8 cellular contexts compared by ENCODE assay signal in the genomic region with DNA sequence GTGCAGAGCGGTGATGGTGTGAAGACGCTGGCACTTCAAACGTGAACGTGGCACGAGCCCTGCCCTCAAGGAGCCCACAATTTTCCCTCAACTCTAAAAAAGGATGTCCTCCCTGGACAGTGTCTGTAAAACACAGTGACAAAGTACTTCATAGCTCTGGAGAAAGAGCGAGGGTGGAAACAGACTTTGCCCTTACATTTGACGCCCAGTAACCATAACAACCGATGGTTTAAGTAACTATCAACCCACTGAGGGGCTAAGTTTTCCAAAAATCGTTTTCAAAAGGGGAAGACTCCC. TPM values are rescaled to one million over a fixed set of nuclear protein-coding genes. Genes with fewer than 3 reads are reported as not detected.
DNase-seq lines count a peak whose midpoint lies in the region; ATAC-seq, FAIRE-seq and TF ChIP-seq lines count a peak whose summit lies in the region.

No MANE protein-coding gene starts in this region.

- H4K20me1 ChIP-seq in astrocyte (ENCODE audit: insufficient read depth, low read length), result peaks cover 26% of the 10 kb centered on the region

- H3K9me3 Mint-ChIP-seq in astrocyte (ENCODE audit: unreplicated experiment), result no peaks in the 10 kb centered on the region

- peak overlapping the region; percentile 78 for H2AFZ ChIP-seq in astrocyte (ENCODE audit: low read depth, low read length)

- peaks cover 38% of the 10 kb centered on the region for H3K4me1 Mint-ChIP-seq in astrocyte (ENCODE audit: low read depth, unreplicated experiment)

- no peaks in the 10 kb centered on the region for H3K27me3 ChIP-seq in astrocyte (ENCODE audit: insufficient read depth, low read length)
- no peaks in the 10 kb centered on the region for H3K27me3 ChIP-seq in tibial nerve

- DNase-seq in Right ventricle myocardium inferior (ENCODE audit: missing footprints) (no peak), cardiac septum (ENCODE audit: low spot score) (no peak), astrocyte (ENCODE audit: low read depth) (no peak), left colon (peak in 1 of 2 donors; percentile 11), tibial nerve (ENCODE audit: low spot score in 2 of 2) (no peak), NCI-H146 (lab: John Stamatoyannopoulos, UW) (no peak), ureter (ENCODE audit: low spot score) (no peak)
- DNase-seq in activated effector memory CD4-positive, alpha-beta T cell treated with Interleukin-2 at 50 U/mL for 16 hours, result no peak

- peak overlapping the region; percentile 99 for H3K4me2 ChIP-seq in astrocyte (ENCODE audit: low read length)

- intact Hi-C loops in Right ventricle myocardium inferior (cut with DNase I) (loop anchor here (2.0 kb wide), 2 partner anchors 105 to 117 kb away; no protein-coding TSS in a partner anchor), cardiac septum (cut with DNase I) (loop anchor here (5.0 kb wide), 1 partner anchor 115 kb away; no protein-coding TSS in a partner anchor), left colon (cut with DNase I, micrococcal nuclease) (loop anchor here in 1 of 2 donors (10.0 kb wide), 1 partner anchor 107 kb away; no protein-coding TSS in a partner anchor)

- H3K9ac ChIP-seq in astrocyte (ENCODE audit: low read length), result peak overlapping the region; percentile 80

- no peaks in the 10 kb centered on the region for H3K27me3 Mint-ChIP-seq in astrocyte (ENCODE audit: low read depth, unreplicated experiment)

- peaks cover 45% of the 10 kb centered on the region for H3K79me2 ChIP-seq in astrocyte (ENCODE audit: insufficient read depth, low read length)

- H3K36me3 Mint-ChIP-seq in astrocyte (ENCODE audit: low read depth, unreplicated experiment), result peaks cover 2% of the 10 kb centered on the region

- H3K27ac ChIP-seq in astrocyte (ENCODE audit: low read depth, low read length) (no peak overlapping the region), tibial nerve (peak overlapping the region in 3 of 4 donors; percentile 82 to 94 (median 91))

- H3K27ac Mint-ChIP-seq in astrocyte (ENCODE audit: unreplicated experiment), result peak overlapping the region; percentile 81

- 21 to 22% methylated on average over 9 of the region's 9 CpGs for WGBS in tibial nerve, 2 donors

- H3K36me3 ChIP-seq in astrocyte (ENCODE audit: insufficient read depth, low read length) (no peaks in the 10 kb centered on the region), tibial nerve (no peaks in the 10 kb centered on the region)

- no peak for TF ChIP-seq POLR2A in tibial nerve (IDR thresholded peaks at IDR 0.05)

- no peaks in the 10 kb centered on the region for H3K9me3 ChIP-seq in astrocyte (ENCODE audit: insufficient read depth, low read depth, low read length)
- no peaks in the 10 kb centered on the region for H3K9me3 ChIP-seq in tibial nerve

- H3K4me3 ChIP-seq in astrocyte (ENCODE audit: insufficient read depth, low read depth, low read length) (peak overlapping the region; percentile 70), tibial nerve (peak overlapping the region; percentile 51 to 99 (median 96))

- H3K4me1 ChIP-seq in astrocyte (ENCODE audit: insufficient read depth, low read length) (peaks cover 9% of the 10 kb centered on the region), tibial nerve (peaks cover 0 to 40% (median 12%) of the 10 kb centered on the region in 4 donors)

- ATAC-seq in Right ventricle myocardium inferior, result peak; percentile 1
- ATAC-seq in left colon, result peak; percentile 46

- H3K4me3 Mint-ChIP-seq in astrocyte (ENCODE audit: unreplicated experiment), result peak overlapping the region; percentile 99

- FAIRE-seq in astrocyte (lab: Jason Lieb, UNC), result no peak

- TF ChIP-seq EP300 in tibial nerve (IDR thresholded peaks at IDR 0.05), result no peak

- TF ChIP-seq CTCF in astrocyte (IDR thresholded peaks at IDR 0.05; ENCODE audit: insufficient read depth, low read depth, low read length) (no peak), tibial nerve (IDR thresholded peaks at IDR 0.05) (no peak)

RNA-seq across cellular contexts. Expression of a gene that starts 1.0 kb away (rescaled TPM):
- total RNA-seq in Right ventricle myocardium inferior (56.1 TPM), cardiac septum (48.8 TPM), astrocyte (56.1 and 58.2 TPM in 2 replicates), left colon (10 to 100 TPM; 32.9 to 36.4 TPM), tibial nerve (100 to 1,000 TPM in 1 of 4 donors, 10 to 100 TPM in 3; 32.6 to 110 (median 59.7) TPM), ureter (31.6 TPM)
